In genomic region chr17:73415782-73416181, GRCh38 we compare ENCODE assay signal across 19 cellular contexts.
DNase-seq lines count a peak whose midpoint lies in the region; ATAC-seq, FAIRE-seq and TF ChIP-seq lines count a peak whose summit lies in the region.
"Had no signal": no experiment of that assay in that cellular context is flagged by ENCODE, and none has a peak within 500 bp of the region (broad histone marks: within the 10 kb centered on the region; RNA-seq: fewer than 3 reads in every experiment).

No MANE protein-coding gene starts in this region.

- H4K5ac ChIP-seq in H9 (ENCODE audit: insufficient read length, low read depth, low read length) (no peak overlapping the region), H1 (ENCODE audit: insufficient read length, low read depth, low read length) (no peak overlapping the region)

- ATAC-seq in Right ventricle myocardium superior (ENCODE audit: poor library complexity) (no peak), HG03469 (IDR thresholded peaks at IDR 0.05; ENCODE audit: unreplicated experiment) (no peak), GM19397 (IDR thresholded peaks at IDR 0.05; ENCODE audit: unreplicated experiment) (no peak)
- ATAC-seq in stimulated activated naive CD8-positive, alpha-beta T cell treated with anti-CD3 and anti-CD28 coated beads, Interleukin-15, Interleukin-2, amounts not matched to agents 100 U/mL and 50 U/mL, for 24 hours, result no peak
- ATAC-seq: HCT116 had no signal

- H3K4ac ChIP-seq in H9 (ENCODE audit: low read depth, low read length), result no peak overlapping the region
- no peak overlapping the region for H3K4ac ChIP-seq in H1 (replicated peaks; ENCODE audit: insufficient read length, low read depth, low read length)
- no peak overlapping the region for H3K4ac ChIP-seq in neuronal stem cell (ENCODE audit: low read length)

- no peak overlapping the region for H3T11ph ChIP-seq in H9 (ENCODE audit: low read length)

- TF ChIP-seq CTCF in left ventricle myocardium inferior (IDR thresholded peaks at IDR 0.05; ENCODE audit: borderline replicate concordance) (no peak), H9 (conservative IDR thresholded peaks at IDR 0.05) (no peak), H1 (IDR thresholded peaks at IDR 0.05; ENCODE audit: control extremely low read depth in 1 of 3, insufficient read depth in 1 of 3, low read depth in 1 of 3, low read length in 3 of 3) (no peak)

- no peak for TF ChIP-seq EP300 in H1 (IDR thresholded peaks at IDR 0.05; ENCODE audit: borderline replicate concordance in 1 of 2, low read depth in 2 of 2, low read length in 2 of 2)

- H3K27me3 Mint-ChIP-seq in H9 (ENCODE audit: low read depth), result no peaks in the 10 kb centered on the region
- H3K27me3 Mint-ChIP-seq: CD4-positive, alpha-beta memory T cell had no signal

- H3K9ac ChIP-seq in H9 (ENCODE audit: extremely low read depth, insufficient read length, low read length), result no peak overlapping the region
- H3K9ac ChIP-seq in H1 (replicated peaks in 1 of 4; ENCODE audit: extremely low read depth in 1 of 4, low read depth in 3 of 4, low read length in 3 of 4), result no peak overlapping the region
- H3K9ac ChIP-seq in neuronal stem cell (ENCODE audit: low read depth, low read length, poor library complexity), result peak overlapping the region; percentile 70
- H3K9ac ChIP-seq: GM23248 had no signal

- peaks cover 9% of the 10 kb centered on the region for H3K4me1 ChIP-seq in left ventricle myocardium inferior
- H3K4me1 ChIP-seq in H9 (ENCODE audit: insufficient read depth, low read length), result no peaks in the 10 kb centered on the region
- no peaks in the 10 kb centered on the region for H3K4me1 ChIP-seq in H1 (replicated peaks in 1 of 4; ENCODE audit: control insufficient read depth in 3 of 4, insufficient read depth in 4 of 4, low read length in 3 of 4)
- peaks cover 6 to 8% of the 10 kb centered on the region in 2 donors for H3K4me1 ChIP-seq in neuronal stem cell (ENCODE audit: control insufficient read depth in 2 of 2, insufficient read depth in 1 of 2, low read depth in 1 of 2, low read length in 2 of 2)
- H3K4me1 ChIP-seq: A549 had no signal

- H4K91ac ChIP-seq in H9 (ENCODE audit: insufficient read length, low read depth, low read length) (no peak overlapping the region), H1 (replicated peaks; ENCODE audit: insufficient read length, low read length) (no peak overlapping the region), neuronal stem cell (ENCODE audit: low read depth, low read length, poor library complexity) (no peak overlapping the region)

- H3K14ac ChIP-seq in H9 (ENCODE audit: insufficient read depth, low read length) (no peak overlapping the region; the same call in 1 of the 2 replicates), H1 (ENCODE audit: insufficient read length) (no peak overlapping the region), neuronal stem cell (ENCODE audit: low read length) (no peak overlapping the region)

- H4K20me1 ChIP-seq in H9 (ENCODE audit: control insufficient read depth, insufficient read depth, insufficient read length), result no peaks in the 10 kb centered on the region
- H4K20me1 ChIP-seq in H1 (replicated peaks in 1 of 2; ENCODE audit: control insufficient read depth in 1 of 2, insufficient read depth in 2 of 2, low read length in 2 of 2), result peaks cover 0 to 2% of the 10 kb centered on the region in 2 experiments

- H2BK12ac ChIP-seq in H9 (ENCODE audit: insufficient read length, low read depth, low read length) (no peak overlapping the region), H1 (ENCODE audit: low read depth, low read length) (no peak overlapping the region), neuronal stem cell (ENCODE audit: low read length) (no peak overlapping the region)

- DNase-seq in Right ventricle myocardium superior, result peak; percentile 28
- no peak for DNase-seq in left ventricle myocardium inferior
- DNase-seq in H9, result no peak
- no peak for DNase-seq in H1 (ENCODE audit: low read depth in 1 of 2, low spot score in 2 of 2)
- no peak for DNase-seq in neuronal stem cell (ENCODE audit: low spot score)
- DNase-seq in stimulated activated naive CD8-positive, alpha-beta T cell treated with anti-CD3 and anti-CD28 coated beads, Interleukin-15, Interleukin-2, amounts not matched to agents 100 U/mL and 50 U/mL, for 24 hours, result no peak
- DNase-seq: AML-193; CD4-positive, alpha-beta memory T cell; DMS79 treated with DMSO at 0.1 percent for 48 hours; GF-D8; GM23248; HFFc6 had no signal

- H3K23me2 ChIP-seq in H9 (ENCODE audit: insufficient read length, low read depth, low read length, poor library complexity, severe bottlenecking) (no peaks in the 10 kb centered on the region), H1 (ENCODE audit: low read depth, low read length) (no peaks in the 10 kb centered on the region)

- POLR2A ChIA-PET in H1 (lab: Charles Lee; ENCODE audit: partially characterized antibody), result no interaction called here

- no peaks in the 10 kb centered on the region for H3K4me1 Mint-ChIP-seq in H9
- H3K4me1 Mint-ChIP-seq: CD4-positive, alpha-beta memory T cell had no signal

- H2BK20ac ChIP-seq in H9 (ENCODE audit: low read depth, low read length, poor library complexity, severe bottlenecking) (no peak overlapping the region), H1 (ENCODE audit: low read length) (no peak overlapping the region)

- no peak overlapping the region for H3K56ac ChIP-seq in H9 (ENCODE audit: insufficient read length, low read depth, low read length)
- H3K56ac ChIP-seq in H1 (replicated peaks; ENCODE audit: insufficient read length, low read depth, low read length), result no peak overlapping the region

- H3K18ac ChIP-seq in H9 (ENCODE audit: insufficient read length, low read depth, low read length), result no peak overlapping the region
- H3K18ac ChIP-seq in H1 (ENCODE audit: extremely low read depth, low read length), result no peak overlapping the region
- H3K18ac ChIP-seq in neuronal stem cell (ENCODE audit: low read length), result peak overlapping the region; percentile 44

- H2AK5ac ChIP-seq in H9 (ENCODE audit: insufficient read length, low read length) (no peak overlapping the region), H1 (ENCODE audit: low read depth, low read length) (no peak overlapping the region; the same call in 1 of the 2 replicates), neuronal stem cell (ENCODE audit: low read depth, low read length) (no peak overlapping the region)

- H3K4me3 ChIP-seq in left ventricle myocardium inferior (no peak overlapping the region), H1 (ENCODE audit: extremely low read depth in 1 of 4, insufficient read depth in 2 of 4, low read depth in 3 of 4, low read length in 4 of 4) (no peak overlapping the region), neuronal stem cell (ENCODE audit: low read length in 2 of 2) (no peak overlapping the region)
- H3K4me3 ChIP-seq: A549, GM23248 had no signal

- no peak overlapping the region for H3K4me2 ChIP-seq in H9 (ENCODE audit: insufficient read depth, insufficient read length, low read length)
- no peak overlapping the region for H3K4me2 ChIP-seq in H1 (ENCODE audit: insufficient read depth in 1 of 2, low read depth in 2 of 2, low read length in 2 of 2)
- no peak overlapping the region for H3K4me2 ChIP-seq in neuronal stem cell (ENCODE audit: insufficient read depth, low read length, poor library complexity, severe bottlenecking)
- H3K4me2 ChIP-seq: A549 had no signal

- H2BK5ac ChIP-seq in H9 (ENCODE audit: insufficient read length, low read length) (no peak overlapping the region), H1 (ENCODE audit: low read depth, low read length) (no peak overlapping the region), neuronal stem cell (ENCODE audit: low read length) (no peak overlapping the region)

- FAIRE-seq in H1 (lab: Jason Lieb, UNC), result no peak
- FAIRE-seq: A549, H54 had no signal

- no peak for TF ChIP-seq RAD21 in H1 (IDR thresholded peaks at IDR 0.05 in 1 of 2, conservative IDR thresholded peaks at IDR 0.05 in 1 of 2; ENCODE audit: low read depth in 2 of 2, low read length in 2 of 2)

- H3K27ac ChIP-seq in left ventricle myocardium inferior (replicated peaks) (no peak overlapping the region), H9 (ENCODE audit: insufficient read length, low read depth, low read length) (no peak overlapping the region), H1 (ENCODE audit: low read depth, low read length) (no peak overlapping the region), neuronal stem cell (replicated peaks; ENCODE audit: low read length) (no peak overlapping the region)
- H3K27ac ChIP-seq: 22Rv1, A549, C4-2B, GM23248 had no signal

- H3K36me3 ChIP-seq in left ventricle myocardium inferior (no peaks in the 10 kb centered on the region), H1 (ENCODE audit: control insufficient read depth in 2 of 4, insufficient read depth in 4 of 4, low read length in 3 of 4) (peaks cover 0 to 8% (median 3%) of the 10 kb centered on the region in 4 experiments; a peak in 6 of 8 replicates), neuronal stem cell (replicated peaks in 1 of 2; ENCODE audit: control insufficient read depth in 2 of 2, insufficient read depth in 2 of 2, low read length in 2 of 2) (peaks cover 37 to 76% of the 10 kb centered on the region in 2 donors)

- H3K36me3 Mint-ChIP-seq in H9 (ENCODE audit: insufficient read depth in 1 of 3, low read depth in 3 of 3), result peaks cover 10 to 57% (median 18%) of the 10 kb centered on the region in 3 experiments
- H3K36me3 Mint-ChIP-seq: CD4-positive, alpha-beta memory T cell had no signal

- H3K23ac ChIP-seq in H9 (ENCODE audit: insufficient read length, low read depth, low read length), result no peak overlapping the region
- no peak overlapping the region for H3K23ac ChIP-seq in H1 (ENCODE audit: insufficient read length)
- peak overlapping the region; percentile 43 for H3K23ac ChIP-seq in neuronal stem cell (ENCODE audit: low read depth, low read length, poor library complexity)

- H2BK15ac ChIP-seq in H9 (ENCODE audit: low read depth, low read length), result no peak overlapping the region
- H2BK15ac ChIP-seq in H1 (ENCODE audit: low read length), result no peak overlapping the region
- no peak overlapping the region for H2BK15ac ChIP-seq in neuronal stem cell (ENCODE audit: low read length)

- H3K79me2 ChIP-seq in H9 (ENCODE audit: insufficient read depth, low read length) (no peaks in the 10 kb centered on the region), H1 (ENCODE audit: control insufficient read depth in 1 of 2, insufficient read depth in 2 of 2, low read length in 2 of 2) (no peaks in the 10 kb centered on the region)

- CTCF ChIA-PET in H1 (lab: Charles Lee; ENCODE audit: partially characterized antibody), result interaction anchor here (1.3 kb wide), 1 partner anchor 200 kb away, joined by 3 read pairs; no protein-coding TSS in a partner anchor

- H3K9me3 ChIP-seq in left ventricle myocardium inferior (replicated peaks) (no peaks in the 10 kb centered on the region), H9 (ENCODE audit: control insufficient read depth, low read depth, low read length) (no peaks in the 10 kb centered on the region), H1 (ENCODE audit: insufficient read depth in 2 of 2, low read depth in 1 of 2, low read length in 1 of 2) (peaks cover 0 to 4% of the 10 kb centered on the region in 2 experiments; a peak in 2 of 4 replicates), neuronal stem cell (replicated peaks in 1 of 2; ENCODE audit: control insufficient read depth in 2 of 2, insufficient read depth in 1 of 2, low read depth in 1 of 2, low read length in 2 of 2) (peaks cover 4 to 12% of the 10 kb centered on the region in 2 donors)
- H3K9me3 ChIP-seq: A549 had no signal

- H3K27me3 ChIP-seq in left ventricle myocardium inferior (ENCODE audit: low read depth) (no peaks in the 10 kb centered on the region), H9 (ENCODE audit: insufficient read depth, low read length) (no peaks in the 10 kb centered on the region), H1 (replicated peaks in 1 of 4; ENCODE audit: control insufficient read depth in 3 of 4, extremely low read depth in 1 of 4, insufficient read depth in 3 of 4, low read length in 3 of 4) (no peaks in the 10 kb centered on the region), neuronal stem cell (ENCODE audit: control insufficient read depth in 3 of 3, insufficient read depth in 3 of 3, low read depth in 1 of 3, low read length in 3 of 3) (no peaks in the 10 kb centered on the region)

- H3K27ac Mint-ChIP-seq in H9, result peak overlapping the region in 2 of 3 experiments; percentile 10 to 59; a peak in 1 of 7 replicates
- H3K27ac Mint-ChIP-seq: CD4-positive, alpha-beta memory T cell; HFFc6 had no signal

- intact Hi-C loops in Right ventricle myocardium superior (cut with DNase I), result no loop called here
- intact Hi-C loops in left ventricle myocardium inferior (cut with micrococcal nuclease), result no loop called here

- H4K8ac ChIP-seq in H9 (replicated peaks; ENCODE audit: insufficient read length, low read depth, low read length) (no peak overlapping the region), H1 (ENCODE audit: extremely low read depth, insufficient read depth, low read length) (peak overlapping the region; percentile 68; the same call in 1 of the 2 replicates), neuronal stem cell (ENCODE audit: low read depth, low read length) (no peak overlapping the region)

- no CpG with 5 or more reads among the region's 15 CpGs for WGBS in H9 (ENCODE audit: extremely low coverage, insufficient read length, low lambda C conversion rate)
- 94% methylated on average over 15 of the region's 15 CpGs; no CpG with 5 or more reads in 1 of the 2 experiments for WGBS in H1 (ENCODE audit: extremely low coverage in 1 of 2, insufficient coverage in 1 of 2, insufficient read length in 1 of 2, insufficient replicate concordance in 2 of 2, low coverage in 1 of 2, low lambda C conversion rate in 2 of 2, missing lambda C conversion rate in 1 of 2), 2 experiments
- no CpG with 5 or more reads among the region's 15 CpGs for WGBS in neuronal stem cell (ENCODE audit: extremely low coverage in 2 of 2, insufficient read length in 2 of 2, insufficient replicate concordance in 1 of 2), 2 donors

- H3K9me3 Mint-ChIP-seq in H9, result peaks cover 6 to 10% of the 10 kb centered on the region in 2 experiments; a peak in 3 of 5 replicates
- H3K9me3 Mint-ChIP-seq: CD4-positive, alpha-beta memory T cell; HFFc6 had no signal

- H2AFZ ChIP-seq in H9 (ENCODE audit: low read length) (no peak overlapping the region), H1 (ENCODE audit: low read length) (no peak overlapping the region), neuronal stem cell (ENCODE audit: low read length) (no peak overlapping the region)
- H2AFZ ChIP-seq: GM23248 had no signal

- no peak overlapping the region for H3K4me3 Mint-ChIP-seq in H9
- H3K4me3 Mint-ChIP-seq: CD4-positive, alpha-beta memory T cell; HFFc6 had no signal

- TF ChIP-seq POLR2A in H1 (IDR thresholded peaks at IDR 0.05; ENCODE audit: control extremely low read depth in 1 of 2, low read depth in 2 of 2, low read length in 2 of 2), result no peak

- H3K79me1 ChIP-seq in H9 (ENCODE audit: insufficient read depth, low read depth, low read length, poor library complexity, severe bottlenecking) (no peaks in the 10 kb centered on the region), H1 (ENCODE audit: low read depth, low read length) (no peaks in the 10 kb centered on the region), neuronal stem cell (ENCODE audit: low read depth, low read length) (no peaks in the 10 kb centered on the region)

- no peak overlapping the region for H2BK120ac ChIP-seq in H9 (ENCODE audit: low read depth, low read length, poor library complexity, severe bottlenecking)
- H2BK120ac ChIP-seq in H1 (replicated peaks; ENCODE audit: low read depth, low read length), result no peak overlapping the region
- no peak overlapping the region for H2BK120ac ChIP-seq in neuronal stem cell (ENCODE audit: low read depth, low read length)
